In the genomic region with DNA sequence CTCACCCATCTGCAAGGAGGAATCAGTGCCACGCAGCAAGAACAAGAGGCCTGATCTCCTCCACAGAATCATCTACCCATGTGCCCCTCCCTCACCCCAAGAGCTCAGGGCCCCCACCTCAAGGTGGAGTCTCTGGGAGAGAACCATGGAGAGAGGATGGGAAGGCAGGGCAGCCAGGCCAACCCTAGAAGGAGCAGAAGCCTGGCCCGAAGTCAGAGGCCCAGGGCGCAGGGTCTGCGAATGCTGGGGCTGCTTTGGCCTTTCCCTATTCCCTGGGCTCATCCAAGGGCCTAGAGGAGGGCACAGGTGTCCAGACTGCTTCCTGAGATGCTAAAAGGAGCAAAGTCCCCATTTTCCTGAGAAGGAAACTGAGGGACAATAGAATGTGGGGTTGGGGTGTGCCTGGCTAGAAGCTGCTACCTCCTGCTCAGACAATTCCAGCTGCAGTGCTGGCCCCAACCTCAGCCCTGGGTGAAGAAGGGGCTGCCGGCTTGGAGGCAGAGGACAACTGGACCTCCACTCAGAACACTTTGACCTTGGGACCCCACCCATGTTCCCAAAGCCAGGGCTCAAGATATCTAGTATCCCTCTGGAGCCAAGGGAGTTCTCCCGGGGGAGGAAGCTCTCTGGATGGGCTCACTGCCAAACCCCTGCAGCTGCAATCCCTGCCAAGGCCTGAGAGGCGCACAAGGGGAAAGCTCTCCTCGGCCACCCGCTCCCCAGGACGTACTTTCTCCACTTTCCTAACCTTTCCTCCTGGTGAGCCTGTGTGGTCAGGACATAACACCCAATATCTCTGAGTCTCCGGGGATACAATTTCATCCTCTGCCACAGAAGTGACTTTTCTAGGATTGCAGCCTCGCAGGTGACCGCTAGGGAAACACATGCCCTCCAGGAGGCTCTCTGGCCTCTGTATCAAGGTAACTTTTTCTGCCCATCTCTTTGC, we compare ENCODE assay signal across 7 cellular contexts. TPM values are rescaled to one million over a fixed set of nuclear protein-coding genes. Genes with fewer than 3 reads are reported as not detected.
DNase-seq lines count a peak whose midpoint lies in the region; FAIRE-seq and TF ChIP-seq lines count a peak whose summit lies in the region.

No MANE protein-coding gene starts in this region.

- DNase-seq in NCI-H2107 (lab: John Stamatoyannopoulos, UW) (peak; percentile 76), astrocyte of the spinal cord (ENCODE audit: low read depth, low spot score) (peak; percentile 57), inferior parietal cortex (ENCODE audit: extremely low spot score) (peak; percentile 79), GM12891 (ENCODE audit: insufficient read length, low spot score) (no peak), NOMO-1 treated with dmso at 0.1 percent for 144 hours (lab: John Stamatoyannopoulos, UW; ENCODE audit: unreplicated experiment) (no peak)

- H3K4me3 ChIP-seq in astrocyte of the spinal cord (ENCODE audit: low read depth, low read length) (no peak overlapping the region), subcutaneous abdominal adipose tissue (ENCODE audit: low read depth in 1 of 5, low read length in 5 of 5) (peak overlapping the region in 3 of 5 donors; percentile 13 to 33 (median 20))

- H3K27ac ChIP-seq in subcutaneous abdominal adipose tissue (ENCODE audit: low read depth, low read length) = no peak overlapping the region

- FAIRE-seq in GM12891 (lab: Jason Lieb, UNC) = no peak

- peaks cover 3 to 48% (median 35%) of the 10 kb centered on the region in 5 donors for H3K4me1 ChIP-seq in subcutaneous abdominal adipose tissue (ENCODE audit: control insufficient read depth in 5 of 5, insufficient read depth in 5 of 5, low read length in 5 of 5)

- no peaks in the 10 kb centered on the region for H3K36me3 ChIP-seq in subcutaneous abdominal adipose tissue (ENCODE audit: control insufficient read depth in 5 of 5, insufficient read depth in 5 of 5, low read length in 5 of 5)

- no peak overlapping the region for H3K9ac ChIP-seq in subcutaneous abdominal adipose tissue (ENCODE audit: low read length in 5 of 5)

- no peaks in the 10 kb centered on the region for H3K9me3 ChIP-seq in subcutaneous abdominal adipose tissue (ENCODE audit: control insufficient read depth in 5 of 5, low read length in 5 of 5)

- TF ChIP-seq CTCF in GM12873 (IDR thresholded peaks at IDR 0.05; ENCODE audit: insufficient read depth, low read depth, low read length, missing control alignments) (peak; percentile 49), astrocyte of the spinal cord (IDR thresholded peaks at IDR 0.05; ENCODE audit: low read depth, low read length) (peak; percentile 73)

- in situ Hi-C loops in astrocyte of the spinal cord (cut with HindIII; ENCODE audit: low sequenced_read_pairs) = no loop called here

- H3K27me3 ChIP-seq in subcutaneous abdominal adipose tissue (ENCODE audit: control insufficient read depth in 5 of 5, insufficient read depth in 4 of 5, low read length in 5 of 5) = peaks cover 10 to 42% (median 21%) of the 10 kb centered on the region in 5 donors

- no peak for TF ChIP-seq POLR2A in GM12891 (IDR thresholded peaks at IDR 0.05; ENCODE audit: low read depth, low read length)

TF ChIP-seq in GM12891, 5 proteins besides CTCF, POLR2A, EP300 and RAD21:
- TF ChIP-seq TAF1 (IDR thresholded peaks at IDR 0.05; ENCODE audit: low read depth, low read length) = no peak
- TF ChIP-seq SPI1 (IDR thresholded peaks at IDR 0.05; ENCODE audit: low read depth, low read length) = no peak
- no peak for TF ChIP-seq POU2F2 (IDR thresholded peaks at IDR 0.05; ENCODE audit: low read depth, low read length)
- TF ChIP-seq PAX5 (IDR thresholded peaks at IDR 0.05; ENCODE audit: insufficient read depth, low read length, severe bottlenecking) = no peak
- no peak for TF ChIP-seq POLR2AphosphoS5 (IDR thresholded peaks at IDR 0.05; ENCODE audit: low read depth, low read length)

RNA-seq across cellular contexts. Expression of a gene that starts 16.6 kb away (rescaled TPM):
- polyA plus RNA-seq in GM12891 (2012; ENCODE audit: low read depth, missing spikeins) = 0.18 TPM

RNA-seq across cellular contexts. Expression of a gene that starts 17.4 kb away (rescaled TPM):
- not detected for polyA plus RNA-seq in GM12891 (2012; ENCODE audit: low read depth, missing spikeins)

Comparison
In these comparisons a context has a peak if more than half of its experiments do, and no peak if none do; other contexts are left out.
1. DNase-seq: peak in NCI-H2107 (single experiment), astrocyte of the spinal cord (single experiment) and inferior parietal cortex (single experiment); none in GM12891 (single experiment) and NOMO-1 treated with dmso at 0.1 percent for 144 hours (single experiment).